12 cellular contexts compared by ENCODE assay signal in genomic region chr7:18361756-18362155, GRCh38.
DNase-seq lines count a peak whose midpoint lies in the region; ATAC-seq and TF ChIP-seq lines count a peak whose summit lies in the region.
"Had no signal": no experiment of that assay in that cellular context is flagged by ENCODE, and none has a peak within 500 bp of the region (broad histone marks: within the 10 kb centered on the region; RNA-seq: fewer than 3 reads in every experiment).

No MANE protein-coding gene starts in this region.

- peak; percentile 78 for ATAC-seq in mucosa of descending colon
- ATAC-seq: activated CD8-positive, alpha-beta T cell treated with anti-CD3 and anti-CD28 coated beads for 36 hours had no signal

- H3K4me1 ChIP-seq in mucosa of descending colon (ENCODE audit: low read depth) = no peaks in the 10 kb centered on the region
- H3K4me1 ChIP-seq: Caco-2 had no signal

- H3K9me3 ChIP-seq in mucosa of descending colon = no peaks in the 10 kb centered on the region
- H3K9me3 ChIP-seq: Caco-2 had no signal

- intact Hi-C loops in mucosa of descending colon (cut with DNase I, micrococcal nuclease) = no loop called here

- TF ChIP-seq CTCF in mucosa of descending colon (IDR thresholded peaks at IDR 0.05) = no peak

- H3K36me3 ChIP-seq in mucosa of descending colon (ENCODE audit: low read depth) = no peaks in the 10 kb centered on the region

- DNase-seq in ELF-1 (ENCODE audit: low read depth, low spot score) (peak; percentile 67), NCI-H2171 treated with DMSO at 0.1 percent for 48 hours (lab: John Stamatoyannopoulos, UW) (peak; percentile 69), cerebellar cortex (ENCODE audit: low spot score) (peak; percentile 21), mucosa of descending colon (peak in 2 of 3 donors; percentile 39 to 58), NOMO-1 treated with DMSO at 0.1 percent for 48 hours (lab: John Stamatoyannopoulos, UW; ENCODE audit: unreplicated experiment) (no peak), NOMO-1 treated with dmso at 0.1 percent for 144 hours (lab: John Stamatoyannopoulos, UW; ENCODE audit: unreplicated experiment) (no peak), NCI-H526 treated with DMSO at 0.1 percent for 48 hours (lab: John Stamatoyannopoulos, UW) (no peak)
- DNase-seq in stimulated activated CD4-positive, alpha-beta T cell treated with anti-CD3 and anti-CD28 coated beads, Interleukin-2, amount 100 ng/mL, for 48 hours = no peak
- DNase-seq: activated CD8-positive, alpha-beta T cell treated with anti-CD3 and anti-CD28 coated beads for 36 hours; activated naive CD8-positive, alpha-beta T cell treated with anti-CD3 and anti-CD28 coated beads for 36 hours; stimulated activated CD4-positive, alpha-beta T cell treated with anti-CD3 and anti-CD28 coated beads, Interleukin-4, amount 100 ng/mL, for 1 hour had no signal

- no peak overlapping the region for H3K4me3 ChIP-seq in mucosa of descending colon

Comparison
In these comparisons a context has a peak if more than half of its experiments do, and no peak if none do; other contexts are left out.
1. DNase-seq: peak in ELF-1 (single experiment), NCI-H2171 treated with DMSO at 0.1 percent for 48 hours (single experiment), cerebellar cortex (single experiment) and mucosa of descending colon (2 of 3); none in NOMO-1 treated with DMSO at 0.1 percent for 48 hours (single experiment), NOMO-1 treated with dmso at 0.1 percent for 144 hours (single experiment), NCI-H526 treated with DMSO at 0.1 percent for 48 hours (single experiment) and stimulated activated CD4-positive, alpha-beta T cell treated with anti-CD3 and anti-CD28 coated beads, Interleukin-2, amount 100 ng/mL, for 48 hours (0 of 2).